Comparison of ENCODE assay signal across 28 cellular contexts in the genomic region with DNA sequence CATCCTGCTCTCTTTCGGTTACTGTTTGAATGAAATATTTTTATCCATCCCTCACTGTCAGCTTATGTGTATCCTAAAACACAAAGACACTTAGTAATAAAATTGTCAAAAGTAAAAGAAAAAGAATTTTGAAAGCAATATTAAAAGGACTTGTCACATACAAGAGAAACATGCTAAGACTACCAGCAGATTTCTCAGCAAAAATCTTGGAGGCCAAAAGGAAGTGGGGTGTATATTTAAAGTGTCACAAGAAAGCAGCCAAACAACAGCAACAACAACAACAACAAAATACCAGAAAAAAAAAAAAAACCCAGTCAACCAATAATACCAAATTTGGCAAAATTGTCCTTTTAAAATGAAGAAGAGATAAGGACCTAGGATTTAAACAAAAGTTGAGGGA.
"Had no signal": no experiment of that assay in that cellular context is flagged by ENCODE, and none has a peak within 500 bp of the region (broad histone marks: within the 10 kb centered on the region; RNA-seq: fewer than 3 reads in every experiment).

No MANE protein-coding gene starts in this region.

- DNase-seq: activated B cell treated with CpG ODN at 0.5 μM for 24 hours; activated CD4-positive, alpha-beta memory T cell treated with anti-CD3 and anti-CD28 coated beads for 36 hours; activated CD4-positive, alpha-beta T cell treated with anti-CD3 and anti-CD28 coated beads for 4 hours; activated CD4-positive, alpha-beta T cell treated with anti-CD3 and anti-CD28 coated beads, Interleukin-2, amount 10 ng/mL, durations not matched to agents 24 days and 14 days; activated CD4-positive, alpha-beta T cell treated with anti-CD3 and anti-CD28 coated beads, Interleukin-2, amount 50 U/mL, for 1 hour; activated CD4-positive, alpha-beta T cell treated with anti-CD3 and anti-CD28 coated beads, Interleukin-2, amount 50 U/mL, for 4 hours; activated CD4-positive, CD25-positive, alpha-beta regulatory T cell treated with anti-CD3 and anti-CD28 coated beads, Interleukin-2, amount 50 U/mL, for 72 hours; activated CD8-positive, alpha-beta memory T cell treated with anti-CD3 and anti-CD28 coated beads, Interleukin-2, amount 50 U/mL, for 4 hours; activated CD8-positive, alpha-beta T cell treated with anti-CD3 and anti-CD28 coated beads for 36 hours; activated effector memory CD4-positive, alpha-beta T cell treated with anti-CD3 and anti-CD28 coated beads, Interleukin-2, amount 50 U/mL, for 16 hours; activated naive CD4-positive, alpha-beta T cell treated with anti-CD3 and anti-CD28 coated beads, Interleukin-2, amount 10 ng/mL, durations not matched to agents 7 days and 5 days; activated naive CD4-positive, alpha-beta T cell treated with Interleukin-2 at 50 U/mL for 16 hours; activated naive CD8-positive, alpha-beta T cell treated with anti-CD3 and anti-CD28 coated beads, Interleukin-2, amount 10 ng/mL, durations not matched to agents 7 days and 5 days; activated naive CD8-positive, alpha-beta T cell treated with anti-CD3 and anti-CD28 coated beads, Interleukin-2, amount 50 U/mL, for 24 hours; activated T-cell treated with anti-CD3 and anti-CD28 coated beads for 4 hours; activated T-cell treated with anti-CD3 and anti-CD28 coated beads, Interleukin-2, amount 50 U/mL, for 1 hour; activated T-cell treated with anti-CD3 and anti-CD28 coated beads, Interleukin-2, amount 50 U/mL, for 4 hours; activated T-cell treated with anti-CD3 and anti-CD28 coated beads, Interleukin-2, amount 50 U/mL, for 72 hours; amygdala; anterior cingulate cortex; caudate nucleus; cerebellar nuclear complex; T-helper 1 cell; T-helper 2 cell; T-helper 9 cell had no signal

- H3K4me1 ChIP-seq: ascending aorta had no signal

- H3K4me3 ChIP-seq: ascending aorta, cardiac muscle cell had no signal

- H3K27ac ChIP-seq: ascending aorta, cardiac muscle cell, VCaP had no signal

- H3K36me3 ChIP-seq: ascending aorta, cardiac muscle cell had no signal
